In the genomic region with DNA sequence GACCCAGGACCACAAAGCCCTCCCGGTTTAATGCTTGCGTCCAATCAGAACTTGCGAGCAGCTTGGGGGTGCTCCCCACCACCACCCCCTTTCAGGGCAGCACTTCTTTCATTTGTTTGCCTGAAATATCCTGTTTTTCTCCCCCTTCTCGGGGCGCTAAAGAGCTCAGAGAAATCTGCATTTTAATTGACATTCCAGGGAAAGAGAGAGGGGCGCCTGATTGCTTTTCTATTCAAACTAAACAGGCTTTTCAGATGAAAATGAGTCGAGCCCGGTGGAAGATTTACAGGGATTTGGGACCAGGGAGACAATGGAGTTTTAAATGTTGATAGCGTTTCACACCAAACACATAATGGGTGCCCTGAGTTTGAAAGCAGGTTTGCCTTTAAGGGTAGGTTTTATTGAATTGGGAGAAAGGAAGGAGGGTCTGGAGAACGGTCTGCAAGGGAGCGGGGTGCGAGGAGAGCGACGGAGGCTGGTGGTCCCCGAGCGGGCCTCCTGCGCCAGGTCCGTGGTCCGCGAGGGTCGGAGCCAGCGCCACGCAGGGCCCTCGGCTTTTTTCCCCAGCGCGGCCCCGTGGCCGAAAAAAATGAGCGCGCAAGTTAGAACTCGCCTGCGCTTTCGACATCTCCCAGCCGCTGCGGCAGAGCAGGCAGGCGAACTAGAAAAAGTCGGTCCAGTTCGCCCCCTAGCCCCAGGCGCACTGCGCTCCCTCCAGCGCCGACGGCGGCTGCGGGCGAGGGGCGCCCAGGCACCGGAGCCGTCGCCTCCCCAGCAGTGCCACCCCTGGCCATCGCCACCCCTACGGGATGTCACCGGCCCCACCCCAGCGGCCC, we compare ENCODE assay signal across 9 cellular contexts. TPM values are rescaled to one million over a fixed set of nuclear protein-coding genes. Genes with fewer than 3 reads are reported as not detected.
DNase-seq lines count a peak whose midpoint lies in the region; ATAC-seq and TF ChIP-seq lines count a peak whose summit lies in the region.
"Had no signal": no experiment of that assay in that cellular context is flagged by ENCODE, and none has a peak within 500 bp of the region (broad histone marks: within the 10 kb centered on the region; RNA-seq: fewer than 3 reads in every experiment).

No MANE protein-coding gene starts in this region.

- H3K4me3 ChIP-seq in right atrium auricular region: peak overlapping the region; percentile 46 to 61
- H3K4me3 ChIP-seq in trophoblast cell (ENCODE audit: low read depth, low read length): peak overlapping the region; percentile 78

- peaks cover 18% of the 10 kb centered on the region for H3K79me1 ChIP-seq in trophoblast cell (ENCODE audit: low read length)

- peak overlapping the region; percentile 37 for H2BK5ac ChIP-seq in trophoblast cell (ENCODE audit: low read depth, low read length, poor library complexity)

- ATAC-seq in T-helper 17 cell (no peak), GM21526 (IDR thresholded peaks at IDR 0.05; ENCODE audit: low FRiP score, unreplicated experiment) (no peak), HG02884 (IDR thresholded peaks at IDR 0.05; ENCODE audit: unreplicated experiment) (no peak), GM18517 (IDR thresholded peaks at IDR 0.05; ENCODE audit: unreplicated experiment) (no peak)

- peak overlapping the region; percentile 73 for H3K9ac ChIP-seq in trophoblast cell (ENCODE audit: low read length)

- H3K14ac ChIP-seq in trophoblast cell (ENCODE audit: low read length): peak overlapping the region; percentile 58

- H3K27ac ChIP-seq in right atrium auricular region (peak overlapping the region; percentile 82 to 83), trophoblast cell (ENCODE audit: low read depth, low read length) (peak overlapping the region; percentile 43)

- H3K27me3 ChIP-seq in right atrium auricular region: no peaks in the 10 kb centered on the region
- no peaks in the 10 kb centered on the region for H3K27me3 ChIP-seq in trophoblast cell (ENCODE audit: insufficient read depth, low read length)

- H3K4me3 Mint-ChIP-seq in T-helper 17 cell: peak overlapping the region; percentile 68

- no peak overlapping the region for H3K27ac Mint-ChIP-seq in T-helper 17 cell

- H2AK5ac ChIP-seq in trophoblast cell (ENCODE audit: low read length): no peak overlapping the region

- TF ChIP-seq CTCF in right atrium auricular region (IDR thresholded peaks at IDR 0.05): peak in 1 of 2 donors; percentile 69

- H3K36me3 Mint-ChIP-seq in T-helper 17 cell (ENCODE audit: low read depth): no peaks in the 10 kb centered on the region

- peak overlapping the region; percentile 58 for H4K91ac ChIP-seq in trophoblast cell (ENCODE audit: low read depth, low read length)

- peak overlapping the region; percentile 41 for H4K12ac ChIP-seq in trophoblast cell (ENCODE audit: low read depth, low read length)

- H3K9me3 ChIP-seq in T-helper 17 cell (ENCODE audit: control insufficient read depth, low read length, poor library complexity, severe bottlenecking) (no peaks in the 10 kb centered on the region), right atrium auricular region (no peaks in the 10 kb centered on the region), trophoblast cell (ENCODE audit: insufficient read depth, low read depth, low read length) (no peaks in the 10 kb centered on the region)

- peak overlapping the region; percentile 64 for H2BK120ac ChIP-seq in trophoblast cell (ENCODE audit: insufficient read depth, low read length, poor library complexity)

- H3K36me3 ChIP-seq in right atrium auricular region (no peaks in the 10 kb centered on the region), trophoblast cell (ENCODE audit: control insufficient read depth in 1 of 2, insufficient read depth in 2 of 2, low read length in 2 of 2) (peaks cover 9 to 10% of the 10 kb centered on the region in 2 experiments)

- H3K18ac ChIP-seq in trophoblast cell (ENCODE audit: low read length): peak overlapping the region; percentile 82

- peak overlapping the region; percentile 55 for H4K8ac ChIP-seq in trophoblast cell (ENCODE audit: low read depth, low read length)

- DNase-seq in ELF-1 (ENCODE audit: low read depth, low spot score) (peak; percentile 69), T-helper 17 cell (no peak), right atrium auricular region (ENCODE audit: low spot score) (peak; percentile 61), trophoblast cell (peak; percentile 28 to 64), LoVo (ENCODE audit: low spot score) (no peak)

- no peak overlapping the region for H3K23ac ChIP-seq in trophoblast cell (ENCODE audit: low read length)

- peaks cover 22% of the 10 kb centered on the region for H3K79me2 ChIP-seq in trophoblast cell (ENCODE audit: control insufficient read depth, insufficient read depth, low read length, poor library complexity)

- peaks cover 5% of the 10 kb centered on the region for H3K4me1 Mint-ChIP-seq in T-helper 17 cell

- H3K4ac ChIP-seq in trophoblast cell (ENCODE audit: low read depth, low read length): peak overlapping the region; percentile 93

- no CpG with 5 or more reads among the region's 54 CpGs for WGBS in trophoblast cell (ENCODE audit: extremely low coverage, insufficient coverage, insufficient read length)

- peaks cover 60% of the 10 kb centered on the region for H3K27me3 Mint-ChIP-seq in T-helper 17 cell

- H2AFZ ChIP-seq in trophoblast cell (ENCODE audit: insufficient read depth, low read length, poor library complexity): peak overlapping the region; percentile 76

- peak overlapping the region; percentile 95 for H3K4me2 ChIP-seq in trophoblast cell (ENCODE audit: low read length)

- H3K4me1 ChIP-seq in right atrium auricular region: peaks cover 0 to 22% of the 10 kb centered on the region in 2 donors
- H3K4me1 ChIP-seq in trophoblast cell (ENCODE audit: control insufficient read depth in 1 of 2, insufficient read depth in 2 of 2, low read length in 2 of 2): peaks cover 9 to 12% of the 10 kb centered on the region in 2 experiments

- peak overlapping the region; percentile 23 for H2BK12ac ChIP-seq in trophoblast cell (ENCODE audit: low read length)

RNA-seq across cellular contexts. Expression of a gene that starts 1.4 kb away (rescaled TPM):
- under 1 TPM; 0.31 to 0.82 TPM for total RNA-seq in T-helper 17 cell
- 10 to 100 TPM in 1 of 2 donors, 1 to 10 TPM in 1; 2.8 to 19.0 TPM for total RNA-seq in right atrium auricular region
- polyA plus RNA-seq in trophoblast cell (2013): 21.4 and 23.8 TPM in 2 replicates
- total RNA-seq: endothelial cell of umbilical vein had no signal

Comparison
In these comparisons a context has a peak if more than half of its experiments do, and no peak if none do; other contexts are left out.
1. DNase-seq: peak in ELF-1 (single experiment), right atrium auricular region (single experiment) and trophoblast cell (2 of 2); none in T-helper 17 cell (0 of 3) and LoVo (single experiment).